ENCODE assay signal across 18 cellular contexts in genomic region chr19:3480383-3481091, GRCh38. TPM values are rescaled to one million over a fixed set of nuclear protein-coding genes. Genes with fewer than 3 reads are reported as not detected.
DNase-seq lines count a peak whose midpoint lies in the region; ATAC-seq and TF ChIP-seq lines count a peak whose summit lies in the region.
"Had no signal": no experiment of that assay in that cellular context is flagged by ENCODE, and none has a peak within 500 bp of the region (broad histone marks: within the 10 kb centered on the region; RNA-seq: fewer than 3 reads in every experiment).

TSS of gene SMIM24 (minus strand) at chr19:3480525. CDS start at chr19:3480463, 62 bp downstream.

- 37 to 50% methylated on average over 7 to 26 of the region's 27 CpGs for WGBS in body of pancreas, 2 donors
- 40% methylated on average over 27 of the region's 27 CpGs for WGBS in liver
- WGBS in thyroid gland, 2 donors = 44 to 49% methylated on average over 25 to 27 of the region's 27 CpGs

- H3K27me3 Mint-ChIP-seq in MCF 10A (ENCODE audit: insufficient read depth, unreplicated experiment) = no peaks in the 10 kb centered on the region
- H3K27me3 Mint-ChIP-seq: activated naive CD8-positive, alpha-beta T cell treated with anti-CD3 and anti-CD28 coated beads, Interleukin-2, amount 50 U/mL, for 24 hours; central memory CD8-positive, alpha-beta T cell had no signal

- no peaks in the 10 kb centered on the region for H3K9me3 ChIP-seq in breast epithelium
- no peaks in the 10 kb centered on the region for H3K9me3 ChIP-seq in body of pancreas
- H3K9me3 ChIP-seq in liver (ENCODE audit: control insufficient read depth in 4 of 4, low read length in 3 of 4) = no peaks in the 10 kb centered on the region
- H3K9me3 ChIP-seq in thyroid gland = no peaks in the 10 kb centered on the region

- H3K4me3 ChIP-seq in breast epithelium (peak within 1 kb of the TSS in 2 of 3 donors; percentile 19 to 34), body of pancreas (no peak within 1 kb of the TSS), liver (ENCODE audit: low read depth in 1 of 3, low read length in 3 of 3) (peak within 1 kb of the TSS in 1 of 3 donors; percentile 0), thyroid gland (replicated peaks in 1 of 3) (no peak within 1 kb of the TSS)
- H3K4me3 ChIP-seq: lung, smooth muscle cell had no signal

- no peaks in the 10 kb centered on the region for H3K9me3 Mint-ChIP-seq in MCF 10A (ENCODE audit: unreplicated experiment)
- H3K9me3 Mint-ChIP-seq: activated naive CD8-positive, alpha-beta T cell treated with anti-CD3 and anti-CD28 coated beads, Interleukin-2, amount 50 U/mL, for 24 hours; central memory CD8-positive, alpha-beta T cell had no signal

- intact Hi-C loops in breast epithelium (cut with DNase I; ENCODE audit: low total_unique reads) = loop anchor here (2.0 kb wide), 1 partner anchor 72 kb away; no protein-coding TSS in a partner anchor
- intact Hi-C loops in MCF 10A (cut with micrococcal nuclease) = no loop called here
- intact Hi-C loops in body of pancreas (cut with DNase I) = no loop called here
- intact Hi-C loops in thyroid gland (cut with DNase I) = no loop called here

- CTCF ChIA-PET in MCF 10A (lab: Yijun Ruan, JAX) = interaction anchor here (1.1 kb wide), 1 partner anchor 155 kb away, joined by 4 read pairs; no protein-coding TSS in a partner anchor

- no peak for TF ChIP-seq POLR2A in breast epithelium (IDR thresholded peaks at IDR 0.05)
- no peak for TF ChIP-seq POLR2A in body of pancreas (IDR thresholded peaks at IDR 0.05)
- TF ChIP-seq POLR2A in thyroid gland (IDR thresholded peaks at IDR 0.05) = no peak

- no TSS peak for BruUV-seq in MCF 10A (replicated peaks; lab: Mats Ljungman, UMichigan)

- no peak within 1 kb of the TSS for H3K27ac Mint-ChIP-seq in MCF 10A (ENCODE audit: low read depth, unreplicated experiment)
- H3K27ac Mint-ChIP-seq: activated naive CD8-positive, alpha-beta T cell treated with anti-CD3 and anti-CD28 coated beads, Interleukin-2, amount 50 U/mL, for 24 hours had no signal

- H3K36me3 ChIP-seq in breast epithelium (no peaks in the 10 kb centered on the region), body of pancreas (replicated peaks in 1 of 2; ENCODE audit: insufficient read depth in 1 of 2, low read depth in 2 of 2) (no peaks in the 10 kb centered on the region), liver (ENCODE audit: control insufficient read depth in 4 of 4, insufficient read depth in 3 of 4, low read depth in 1 of 4, low read length in 3 of 4) (no peaks in the 10 kb centered on the region), thyroid gland (no peaks in the 10 kb centered on the region)

- no peak for DNase-seq in breast epithelium (ENCODE audit: low spot score in 2 of 2)
- no peak for DNase-seq in MCF 10A (ENCODE audit: unreplicated experiment)
- DNase-seq in body of pancreas = peak in 1 of 4 donors; percentile 57
- peak; percentile 54 to 56 for DNase-seq in thyroid gland
- DNase-seq in GM03348 (ENCODE audit: low spot score) = no peak
- DNase-seq in A172 (ENCODE audit: low spot score) = no peak
- no peak for DNase-seq in 8988T
- DNase-seq: activated CD4-positive, CD25-positive, alpha-beta regulatory T cell treated with anti-CD3 and anti-CD28 coated beads, Interleukin-2, amount 50 U/mL, for 72 hours; head of caudate nucleus; NCI-H1105; NCI-H446 treated with DMSO at 0.1 percent for 48 hours had no signal

- POLR2A ChIA-PET in MCF 10A (lab: Yijun Ruan, JAX) = interaction anchor here (1.4 kb wide), 1 partner anchor 20 kb away, joined by 5 read pairs; the partner anchor contains the start of gene DOHH

- no peaks in the 10 kb centered on the region for H3K36me3 Mint-ChIP-seq in MCF 10A (ENCODE audit: insufficient read depth, unreplicated experiment)

- ATAC-seq in body of pancreas = peak; percentile 16
- ATAC-seq: activated naive CD8-positive, alpha-beta T cell treated with anti-CD3 and anti-CD28 coated beads, Interleukin-2, amount 50 U/mL, for 24 hours had no signal

- H3K27me3 ChIP-seq in breast epithelium = peaks cover 8 to 37% of the 10 kb centered on the region in 2 donors
- peaks cover 0 to 27% of the 10 kb centered on the region in 2 donors for H3K27me3 ChIP-seq in body of pancreas
- peaks cover 0 to 2% (median 0%) of the 10 kb centered on the region in 4 donors for H3K27me3 ChIP-seq in liver (ENCODE audit: control insufficient read depth in 4 of 4, insufficient read depth in 4 of 4, low read length in 3 of 4)
- no peaks in the 10 kb centered on the region for H3K27me3 ChIP-seq in thyroid gland

- no peak within 1 kb of the TSS for H3K4me3 Mint-ChIP-seq in MCF 10A (ENCODE audit: unreplicated experiment)

- no peaks in the 10 kb centered on the region for H3K4me1 ChIP-seq in breast epithelium
- peaks cover 7% of the 10 kb centered on the region for H3K4me1 ChIP-seq in body of pancreas
- no peaks in the 10 kb centered on the region for H3K4me1 ChIP-seq in liver (ENCODE audit: control insufficient read depth in 4 of 4, insufficient read depth in 4 of 4, low read length in 3 of 4)
- no peaks in the 10 kb centered on the region for H3K4me1 ChIP-seq in thyroid gland

- H3K9ac ChIP-seq in liver (ENCODE audit: low read depth in 1 of 2, low read length in 2 of 2) = no peak within 1 kb of the TSS

- no peak for TF ChIP-seq CTCF in breast epithelium (IDR thresholded peaks at IDR 0.05)
- no peak for TF ChIP-seq CTCF in MCF 10A (IDR thresholded peaks at IDR 0.05; ENCODE audit: unreplicated experiment)
- TF ChIP-seq CTCF in body of pancreas (IDR thresholded peaks at IDR 0.05) = no peak
- no peak for TF ChIP-seq CTCF in liver (IDR thresholded peaks at IDR 0.05; ENCODE audit: low read depth, low read length, missing input control)
- TF ChIP-seq CTCF in thyroid gland (IDR thresholded peaks at IDR 0.05) = no peak

- H3K4me1 Mint-ChIP-seq in MCF 10A (ENCODE audit: insufficient read depth, unreplicated experiment) = peaks cover 5% of the 10 kb centered on the region

- TF ChIP-seq RAD21 in liver (IDR thresholded peaks at IDR 0.05) = no peak

- H3K27ac ChIP-seq in breast epithelium = no peak within 1 kb of the TSS
- H3K27ac ChIP-seq in body of pancreas = no peak within 1 kb of the TSS
- no peak within 1 kb of the TSS for H3K27ac ChIP-seq in liver (ENCODE audit: low read depth in 1 of 2, low read length in 2 of 2)
- no peak within 1 kb of the TSS for H3K27ac ChIP-seq in thyroid gland
- H3K27ac ChIP-seq: epithelial cell of prostate had no signal

TF ChIP-seq in liver, 16 proteins besides CTCF, POLR2A, EP300 and RAD21:
- TF ChIP-seq HNF4A (conservative IDR thresholded peaks at IDR 0.05) (peak; percentile 65 to 73), YY1 (IDR thresholded peaks at IDR 0.05) (no peak), RXRA (IDR thresholded peaks at IDR 0.05) (peak; percentile 6 to 30)

RNA-seq across cellular contexts. Expression of gene SMIM24, which starts in this region (rescaled TPM):
- total RNA-seq in breast epithelium = 1 to 10 TPM in 2 of 3 donors, not detected in 1; 2.0 to 6.7 TPM
- total RNA-seq in MCF 10A (2022) = not detected in 2 replicates
- 10 to 100 TPM in 1 of 2 donors, 1 to 10 TPM in 1; 7.6 to 11.4 TPM for total RNA-seq in body of pancreas
- 1 to 10 TPM in 1 of 2 donors, under 1 TPM in 1; 0.17 to 2.8 TPM for total RNA-seq in liver
- polyA plus RNA-seq in liver = 10 to 100 TPM in 1 of 2 donors, 1 to 10 TPM in 1; 2.7 to 13.7 TPM
- not detected for total RNA-seq in thyroid gland
- total RNA-seq in A172 (2014; rRNA removed; shearing (Covaris generic)) = not detected in 2 replicates
- total RNA-seq: osteocyte had no signal
- polyA plus RNA-seq: smooth muscle cell had no signal

Comparison
In these comparisons a context has a peak if more than half of its experiments do, and no peak if none do; other contexts are left out.
1. Peak in DNase-seq in thyroid gland; RNA of the gene not detected or under 1 TPM.
2. H3K4me3 ChIP-seq: peak in breast epithelium (2 of 3); none in body of pancreas (0 of 2) and thyroid gland (0 of 3).